In genomic region chr1:235357485-235358378, GRCh38 we compare ENCODE assay signal across 16 cellular contexts. TPM values are rescaled to one million over a fixed set of nuclear protein-coding genes. Genes with fewer than 3 reads are reported as not detected.
DNase-seq lines count a peak whose midpoint lies in the region; ATAC-seq, FAIRE-seq and TF ChIP-seq lines count a peak whose summit lies in the region.
"Had no signal": no experiment of that assay in that cellular context is flagged by ENCODE, and none has a peak within 500 bp of the region (broad histone marks: within the 10 kb centered on the region; RNA-seq: fewer than 3 reads in every experiment).

No MANE protein-coding gene starts in this region.

- no peaks in the 10 kb centered on the region for H3K9me2 ChIP-seq in OCI-LY1 (ENCODE audit: low read depth, low read length)

- no peak for TF ChIP-seq CTCF in HEK293 (tag by site-specific recombination; IDR thresholded peaks at IDR 0.05)
- TF ChIP-seq CTCF in OCI-LY1 (IDR thresholded peaks at IDR 0.05; ENCODE audit: low read length) = no peak
- TF ChIP-seq CTCF in keratinocyte (optimal IDR thresholded peaks at IDR 0.05 in 1 of 3, IDR thresholded peaks at IDR 0.05 in 1 of 3, conservative IDR thresholded peaks at IDR 0.05 in 1 of 3; ENCODE audit: extremely low read depth in 1 of 3, insufficient read depth in 2 of 3, low read length in 3 of 3) = no peak
- no peak for TF ChIP-seq CTCF in prostate gland (IDR thresholded peaks at IDR 0.05)

- H3K9ac ChIP-seq in OCI-LY1 (ENCODE audit: low read length) = peak overlapping the region; percentile 2; the same call in 1 of the 2 replicates
- no peak overlapping the region for H3K9ac ChIP-seq in keratinocyte (ENCODE audit: control insufficient read depth, extremely low read depth, insufficient read depth, low read length)

- DNase-seq in DMS79 treated with DMSO at 0.1 percent for 48 hours (lab: John Stamatoyannopoulos, UW) = peak; percentile 62
- no peak for DNase-seq in keratinocyte (ENCODE audit: low read depth, low spot score)
- DNase-seq in prostate gland (ENCODE audit: low spot score) = no peak
- no peak for DNase-seq in EL
- DNase-seq: activated naive CD4-positive, alpha-beta T cell treated with anti-CD3 and anti-CD28 coated beads, Interleukin-2, amount 50 U/mL, for 16 hours; BE2C; foreskin melanocyte; NCI-H1105 treated with DMSO at 0.1 percent for 48 hours; retina; stimulated activated CD4-positive, alpha-beta T cell treated with anti-CD3 and anti-CD28 coated beads, Interleukin-2, amount 100 ng/mL, for 24 hours; upper lobe of right lung had no signal

- TF ChIP-seq POLR2A in prostate gland (IDR thresholded peaks at IDR 0.05) = no peak

- H3K9me1 ChIP-seq in keratinocyte (ENCODE audit: control insufficient read depth, extremely low read depth, insufficient read depth, low read length) = no peaks in the 10 kb centered on the region

- H2AFZ ChIP-seq in OCI-LY1 (ENCODE audit: low read length) (peak overlapping the region; percentile 17), keratinocyte (ENCODE audit: control insufficient read depth, low read length) (peak overlapping the region; percentile 58)

- POLR2A ChIA-PET in HEK293 (lab: Yijun Ruan, JAX) = interaction anchor here (0.6 to 2.9 kb wide), 4 partner anchors 10 to 103 kb away, joined by 5 to 13 read pairs (median 6); partner anchors contain the start of gene TBCE

- H3K27ac ChIP-seq in HEK293 (ENCODE audit: extremely low read depth, low read depth, low read length) = no peak overlapping the region
- no peak overlapping the region for H3K27ac ChIP-seq in OCI-LY1 (ENCODE audit: low read depth, low read length, poor library complexity, severe bottlenecking)
- no peak overlapping the region for H3K27ac ChIP-seq in keratinocyte (ENCODE audit: control insufficient read depth, insufficient read depth, low read length)
- no peak overlapping the region for H3K27ac ChIP-seq in prostate gland
- H3K27ac ChIP-seq: upper lobe of right lung had no signal

- 66% methylated on average over 11 of the region's 11 CpGs for WGBS in prostate gland

- dilution Hi-C loops in keratinocyte (cut with MboI; ENCODE audit: extremely low pct_ligation_motif_present, low sequenced_read_pairs) = no loop called here

- no peaks in the 10 kb centered on the region for H3K9me3 ChIP-seq in HEK293 (ENCODE audit: control insufficient read depth, insufficient read depth, low read depth, low read length)
- H3K9me3 ChIP-seq in OCI-LY1 (ENCODE audit: low read length) = no peaks in the 10 kb centered on the region
- no peaks in the 10 kb centered on the region for H3K9me3 ChIP-seq in keratinocyte (ENCODE audit: control insufficient read depth, low read depth, low read length)
- H3K9me3 ChIP-seq in prostate gland = no peaks in the 10 kb centered on the region
- H3K9me3 ChIP-seq: BE2C, upper lobe of right lung had no signal

- H3K4me3 ChIP-seq in HEK293 (ENCODE audit: low read depth, low read length) (no peak overlapping the region), OCI-LY1 (ENCODE audit: low read depth, low read length, poor library complexity, severe bottlenecking) (peak overlapping the region; percentile 11), keratinocyte (ENCODE audit: control insufficient read depth in 2 of 3, extremely low read depth in 1 of 3, insufficient read depth in 2 of 3, low read depth in 1 of 3, low read length in 3 of 3) (no peak overlapping the region), prostate gland (no peak overlapping the region)
- H3K4me3 ChIP-seq: upper lobe of right lung had no signal

- no peak for ATAC-seq in HG02798 (IDR thresholded peaks at IDR 0.05; ENCODE audit: poor library complexity, unreplicated experiment)
- ATAC-seq: upper lobe of right lung had no signal

- H3K79me2 ChIP-seq in OCI-LY1 (ENCODE audit: insufficient read depth, low read length) (no peaks in the 10 kb centered on the region), keratinocyte (ENCODE audit: control insufficient read depth, insufficient read depth, low read length) (no peaks in the 10 kb centered on the region)

- H3K27me3 ChIP-seq in OCI-LY1 (ENCODE audit: insufficient read depth, low read length) (no peaks in the 10 kb centered on the region), keratinocyte (ENCODE audit: control insufficient read depth, extremely low read depth, insufficient read depth, low read length) (no peaks in the 10 kb centered on the region), prostate gland (replicated peaks; ENCODE audit: insufficient read depth) (no peaks in the 10 kb centered on the region)
- H3K27me3 ChIP-seq: BE2C, upper lobe of right lung had no signal

- CTCF ChIA-PET in HEK293 (lab: Yijun Ruan, JAX) = interaction anchor here (0.6 to 1.6 kb wide), 6 partner anchors 26 to 203 kb away, joined by 3 to 8 read pairs (median 3); no protein-coding TSS in a partner anchor

- H3F3A ChIP-seq in OCI-LY1 (ENCODE audit: insufficient read depth, low read length) = no peaks in the 10 kb centered on the region

- H3K4me2 ChIP-seq in OCI-LY1 (ENCODE audit: low read length) (peak overlapping the region; percentile 42), keratinocyte (ENCODE audit: control insufficient read depth, extremely low read depth, insufficient read depth, low read depth, low read length) (no peak overlapping the region)

- FAIRE-seq in keratinocyte (lab: Jason Lieb, UNC) = no peak
- FAIRE-seq: endometrium, islet of Langerhans had no signal

- intact Hi-C loops in prostate gland (cut with DNase I) = no loop called here

- H4K20me1 ChIP-seq in OCI-LY1 (ENCODE audit: insufficient read depth, low read length) = no peaks in the 10 kb centered on the region
- no peaks in the 10 kb centered on the region for H4K20me1 ChIP-seq in keratinocyte (ENCODE audit: control insufficient read depth, extremely low read depth, insufficient read depth, low read length)

- H3K4me1 ChIP-seq in HEK293 (ENCODE audit: control insufficient read depth, insufficient read depth, low read length) (no peaks in the 10 kb centered on the region), OCI-LY1 (ENCODE audit: insufficient read depth, low read length, severe bottlenecking) (peaks cover 19% of the 10 kb centered on the region), keratinocyte (ENCODE audit: control insufficient read depth, extremely low read depth, insufficient read depth, low read length) (no peaks in the 10 kb centered on the region), prostate gland (replicated peaks) (no peaks in the 10 kb centered on the region)
- H3K4me1 ChIP-seq: BE2C, upper lobe of right lung had no signal

- H3K36me3 ChIP-seq in HEK293 (ENCODE audit: control insufficient read depth in 2 of 2, insufficient read depth in 1 of 2, low read length in 2 of 2) (no peaks in the 10 kb centered on the region), OCI-LY1 (ENCODE audit: insufficient read depth, low read length) (no peaks in the 10 kb centered on the region), keratinocyte (ENCODE audit: control insufficient read depth in 2 of 2, extremely low read depth in 1 of 2, insufficient read depth in 2 of 2, low read length in 2 of 2) (no peaks in the 10 kb centered on the region), prostate gland (no peaks in the 10 kb centered on the region)
- H3K36me3 ChIP-seq: BE2C, upper lobe of right lung had no signal

TF ChIP-seq in HEK293, 187 proteins besides CTCF, POLR2A, EP300 and RAD21 (continues in another document):
- no peak for TF ChIP-seq ZNF488 (tag by site-specific recombination; IDR thresholded peaks at IDR 0.05)
- TF ChIP-seq ZBTB17 (tag by site-specific recombination; IDR thresholded peaks at IDR 0.05) = peak; percentile 94

RNA-seq across cellular contexts. Expression of gene TBCE, which starts 9.5 kb away (rescaled TPM):
- 19.4 to 27.5 TPM (median 20.9 TPM) in 3 replicates for polyA plus RNA-seq in keratinocyte
- polyA plus RNA-seq in keratinocyte (2011; ENCODE audit: low read depth) = 6.3 TPM
- 15.8 and 25.9 TPM in 2 replicates for polyA plus RNA-seq in keratinocyte (2011; cell fraction: cytosol; rRNA removed)
- 28.4 and 31.1 TPM in 2 replicates for polyA plus RNA-seq in keratinocyte (2011; cell fraction: nucleus; rRNA removed)
- polyA plus RNA-seq in keratinocyte (2012; ENCODE audit: low replicate concordance) = 26.2 and 28.6 TPM in 2 replicates
- polyA minus RNA-seq in keratinocyte = 2.3 to 16.5 TPM (median 12.0 TPM) in 3 replicates
- 8.4 TPM for polyA minus RNA-seq in keratinocyte (2011; cell fraction: cytosol; rRNA and poly(A)+ RNA removed)
- polyA minus RNA-seq in keratinocyte (2011; cell fraction: nucleus; rRNA and poly(A)+ RNA removed) = 13.6 and 19.9 TPM in 2 replicates
- total RNA-seq in prostate gland = 10 to 100 TPM; 24.2 to 25.0 TPM

RNA-seq across cellular contexts. Expression of gene GGPS1, which starts 29.4 kb away (rescaled TPM):
- 28.4 to 40.8 TPM (median 33.1 TPM) in 3 replicates for polyA plus RNA-seq in keratinocyte
- 25.4 TPM for polyA plus RNA-seq in keratinocyte (2011; ENCODE audit: low read depth)
- polyA plus RNA-seq in keratinocyte (2011; cell fraction: cytosol; rRNA removed) = 35.3 and 64.9 TPM in 2 replicates
- polyA plus RNA-seq in keratinocyte (2011; cell fraction: nucleus; rRNA removed) = 20.9 and 22.3 TPM in 2 replicates
- 27.7 and 28.7 TPM in 2 replicates for polyA plus RNA-seq in keratinocyte (2012; ENCODE audit: low replicate concordance)
- polyA minus RNA-seq in keratinocyte = 7.4 to 23.9 TPM (median 20.2 TPM) in 3 replicates
- 18.6 TPM for polyA minus RNA-seq in keratinocyte (2011; cell fraction: cytosol; rRNA and poly(A)+ RNA removed)
- 4.2 and 9.5 TPM in 2 replicates for polyA minus RNA-seq in keratinocyte (2011; cell fraction: nucleus; rRNA and poly(A)+ RNA removed)
- total RNA-seq in prostate gland = 10 to 100 TPM; 42.1 to 42.9 TPM

RNA-seq across cellular contexts. Expression of gene ARID4B, which starts 29.8 kb away (rescaled TPM):
- polyA plus RNA-seq in keratinocyte = 7.3 to 12.7 TPM (median 9.1 TPM) in 3 replicates
- 48.0 TPM for polyA plus RNA-seq in keratinocyte (2011; ENCODE audit: low read depth)
- polyA plus RNA-seq in keratinocyte (2011; cell fraction: cytosol; rRNA removed) = 4.9 and 6.8 TPM in 2 replicates
- 18.2 and 20.3 TPM in 2 replicates for polyA plus RNA-seq in keratinocyte (2011; cell fraction: nucleus; rRNA removed)
- 10.0 and 14.7 TPM in 2 replicates for polyA plus RNA-seq in keratinocyte (2012; ENCODE audit: low replicate concordance)
- polyA minus RNA-seq in keratinocyte = 9.9 to 17.2 TPM (median 10.4 TPM) in 3 replicates
- polyA minus RNA-seq in keratinocyte (2011; cell fraction: cytosol; rRNA and poly(A)+ RNA removed) = 7.5 TPM
- polyA minus RNA-seq in keratinocyte (2011; cell fraction: nucleus; rRNA and poly(A)+ RNA removed) = 28.1 and 49.2 TPM in 2 replicates
- total RNA-seq in prostate gland = 10 to 100 TPM; 28.6 to 46.4 TPM
